In the genomic region with DNA sequence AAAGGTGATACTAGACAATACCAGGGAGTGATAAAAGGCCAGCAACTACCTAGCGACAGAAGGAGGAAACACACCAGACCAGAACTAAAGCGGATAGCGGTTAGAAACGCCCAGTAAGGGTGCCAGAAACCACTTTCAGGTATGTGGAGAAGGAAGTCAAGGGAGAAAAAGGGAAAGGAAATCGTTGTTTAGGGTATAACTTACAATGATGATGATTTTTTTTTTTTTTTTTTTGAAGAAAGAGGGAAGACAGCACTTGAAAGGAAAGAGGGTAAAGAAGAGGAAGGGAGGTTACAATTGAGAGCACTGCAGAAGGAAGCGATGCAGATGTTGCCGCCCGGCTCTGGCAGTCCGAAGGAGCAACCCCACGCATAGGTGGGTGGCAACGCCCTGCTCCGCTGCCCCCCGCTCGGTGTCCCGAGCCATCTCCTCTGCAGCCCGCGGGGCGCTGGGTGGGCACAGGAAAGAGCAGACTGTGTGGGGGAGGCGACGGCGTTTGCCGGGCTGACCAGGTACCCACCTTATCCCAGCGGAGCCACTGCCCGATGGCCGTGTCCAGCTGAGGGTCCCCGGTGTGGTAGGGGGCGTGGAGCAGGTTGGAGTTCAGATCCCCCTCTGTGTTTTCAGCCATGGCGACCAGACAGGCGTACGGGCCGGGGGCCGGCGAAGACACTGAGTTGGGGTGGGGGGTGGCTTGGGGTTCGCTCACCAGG, we compare ENCODE assay signal across 1 cellular context.
TF ChIP-seq lines count a peak whose summit lies in the region.

No MANE protein-coding gene starts in this region.

TF ChIP-seq in HEK293, 187 proteins besides CTCF, POLR2A, EP300 and RAD21 (continued from another document):
- TF ChIP-seq ZNF514 (tag by site-specific recombination; IDR thresholded peaks at IDR 0.05) = no peak
- TF ChIP-seq, protein P1, sequence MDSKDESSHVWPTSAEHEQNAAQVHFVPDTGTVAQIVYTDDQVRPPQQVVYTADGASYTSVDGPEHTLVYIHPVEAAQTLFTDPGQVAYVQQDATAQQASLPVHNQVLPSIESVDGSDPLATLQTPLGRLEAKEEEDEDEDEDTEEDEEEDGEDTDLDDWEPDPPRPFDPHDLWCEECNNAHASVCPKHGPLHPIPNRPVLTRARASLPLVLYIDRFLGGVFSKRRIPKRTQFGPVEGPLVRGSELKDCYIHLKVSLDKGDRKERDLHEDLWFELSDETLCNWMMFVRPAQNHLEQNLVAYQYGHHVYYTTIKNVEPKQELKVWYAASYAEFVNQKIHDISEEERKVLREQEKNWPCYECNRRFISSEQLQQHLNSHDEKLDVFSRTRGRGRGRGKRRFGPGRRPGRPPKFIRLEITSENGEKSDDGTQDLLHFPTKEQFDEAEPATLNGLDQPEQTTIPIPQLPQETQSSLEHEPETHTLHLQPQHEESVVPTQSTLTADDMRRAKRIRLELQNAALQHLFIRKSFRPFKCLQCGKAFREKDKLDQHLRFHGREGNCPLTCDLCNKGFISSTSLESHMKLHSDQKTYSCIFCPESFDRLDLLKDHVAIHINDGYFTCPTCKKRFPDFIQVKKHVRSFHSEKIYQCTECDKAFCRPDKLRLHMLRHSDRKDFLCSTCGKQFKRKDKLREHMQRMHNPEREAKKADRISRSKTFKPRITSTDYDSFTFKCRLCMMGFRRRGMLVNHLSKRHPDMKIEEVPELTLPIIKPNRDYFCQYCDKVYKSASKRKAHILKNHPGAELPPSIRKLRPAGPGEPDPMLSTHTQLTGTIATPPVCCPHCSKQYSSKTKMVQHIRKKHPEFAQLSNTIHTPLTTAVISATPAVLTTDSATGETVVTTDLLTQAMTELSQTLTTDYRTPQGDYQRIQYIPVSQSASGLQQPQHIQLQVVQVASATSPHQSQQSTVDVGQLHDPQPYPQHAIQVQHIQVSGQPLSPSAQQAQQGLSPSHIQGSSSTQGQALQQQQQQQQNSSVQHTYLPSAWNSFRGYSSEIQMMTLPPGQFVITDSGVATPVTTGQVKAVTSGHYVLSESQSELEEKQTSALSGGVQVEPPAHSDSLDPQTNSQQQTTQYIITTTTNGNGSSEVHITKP (tag by site-specific recombination; IDR thresholded peaks at IDR 0.05) = peak; percentile 84
- TF ChIP-seq ZNF571 (tag by site-specific recombination; IDR thresholded peaks at IDR 0.05) = no peak
- TF ChIP-seq ZBTB20 (tag by site-specific recombination; IDR thresholded peaks at IDR 0.05) = peak; percentile 32
- TF ChIP-seq ZNF792 (tag by site-specific recombination; IDR thresholded peaks at IDR 0.05) = no peak
- TF ChIP-seq ZNF121 (tag by site-specific recombination; IDR thresholded peaks at IDR 0.05) = no peak
- TF ChIP-seq ZNF837 (tag by site-specific recombination; IDR thresholded peaks at IDR 0.05) = no peak
- peak; percentile 81 for TF ChIP-seq ZNF335 (tag by site-specific recombination; conservative IDR thresholded peaks at IDR 0.05)
- 0 out of 2 replicates have a peak, but pooled peaks have one; percentile 3 for TF ChIP-seq ZBTB48 (tag by site-specific recombination; IDR thresholded peaks at IDR 0.05)
- TF ChIP-seq HOXA7 (CRISPR knock-in tag; IDR thresholded peaks at IDR 0.05; ENCODE audit: borderline replicate concordance) = no peak
- TF ChIP-seq TRIM28 (IDR thresholded peaks at IDR 0.05; ENCODE audit: borderline replicate concordance, low read length) = no peak
- TF ChIP-seq GLI2 (tag by site-specific recombination; IDR thresholded peaks at IDR 0.05; ENCODE audit: borderline replicate concordance, low read depth) = no peak
- TF ChIP-seq ZBTB8A (tag by site-specific recombination; IDR thresholded peaks at IDR 0.05) = peak; percentile 73; the same call in 1 of the 2 replicates
- TF ChIP-seq, protein P2, sequence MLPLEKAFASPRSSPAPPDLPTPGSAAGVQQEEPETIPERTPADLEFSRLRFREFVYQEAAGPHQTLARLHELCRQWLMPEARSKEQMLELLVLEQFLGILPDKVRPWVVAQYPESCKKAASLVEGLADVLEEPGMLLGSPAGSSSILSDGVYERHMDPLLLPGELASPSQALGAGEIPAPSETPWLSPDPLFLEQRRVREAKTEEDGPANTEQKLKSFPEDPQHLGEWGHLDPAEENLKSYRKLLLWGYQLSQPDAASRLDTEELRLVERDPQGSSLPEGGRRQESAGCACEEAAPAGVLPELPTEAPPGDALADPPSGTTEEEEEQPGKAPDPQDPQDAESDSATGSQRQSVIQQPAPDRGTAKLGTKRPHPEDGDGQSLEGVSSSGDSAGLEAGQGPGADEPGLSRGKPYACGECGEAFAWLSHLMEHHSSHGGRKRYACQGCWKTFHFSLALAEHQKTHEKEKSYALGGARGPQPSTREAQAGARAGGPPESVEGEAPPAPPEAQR (tag by site-specific recombination; IDR thresholded peaks at IDR 0.05) = no peak
- no peak for TF ChIP-seq ZNF664 (tag by site-specific recombination; IDR thresholded peaks at IDR 0.05)
- TF ChIP-seq ZNF544 (tag by site-specific recombination; IDR thresholded peaks at IDR 0.05) = no peak
- no peak for TF ChIP-seq ZNF140 (tag by site-specific recombination; IDR thresholded peaks at IDR 0.05)
- no peak for TF ChIP-seq ZNF10 (tag by site-specific recombination; IDR thresholded peaks at IDR 0.05)
- TF ChIP-seq ZBTB17 (tag by site-specific recombination; IDR thresholded peaks at IDR 0.05) = peak; percentile 59
- TF ChIP-seq ZNF223 (tag by site-specific recombination; IDR thresholded peaks at IDR 0.05) = no peak
- TF ChIP-seq ZNF133 (tag by site-specific recombination; IDR thresholded peaks at IDR 0.05) = no peak
- TF ChIP-seq ZNF23 (tag by site-specific recombination; IDR thresholded peaks at IDR 0.05; ENCODE audit: borderline replicate concordance) = no peak
- peak; percentile 91 for TF ChIP-seq ZFHX2 (tag by site-specific recombination; conservative IDR thresholded peaks at IDR 0.05)
- TF ChIP-seq PRDM1 (tag by site-specific recombination; IDR thresholded peaks at IDR 0.05) = peak; percentile 94
- no peak for TF ChIP-seq ZSCAN4 (tag by site-specific recombination; IDR thresholded peaks at IDR 0.05)
